Comparison of ENCODE assay signal across 27 cellular contexts in genomic region chr5:141778683-141779082, GRCh38.
A peak's percentile ranks its signal among the peaks of the same experiment; 100 is the strongest.
DNase-seq lines count a peak whose midpoint lies in the region; ATAC-seq, FAIRE-seq and TF ChIP-seq lines count a peak whose summit lies in the region.
"Had no signal": no experiment of that assay in that cellular context is flagged by ENCODE, and none has a peak within 500 bp of the region (broad histone marks: within the 10 kb centered on the region; RNA-seq: fewer than 3 reads in every experiment).

No MANE protein-coding gene starts in this region.

- no peaks in the 10 kb centered on the region for H3K4me1 ChIP-seq in GM12878 (ENCODE audit: control insufficient read depth, insufficient read depth, low read length)
- H3K4me1 ChIP-seq: foreskin keratinocyte, prostate gland had no signal

- no peak overlapping the region for H2AFZ ChIP-seq in GM12878 (ENCODE audit: control insufficient read depth, low read depth, low read length)

- H3K9ac ChIP-seq in GM12878 (ENCODE audit: control insufficient read depth, insufficient read depth, low read length): no peak overlapping the region

- DNase-seq in AG10803 (ENCODE audit: low read depth) (peak; percentile 9), GM03348 (ENCODE audit: low spot score) (peak; percentile 22), GM12878 (ENCODE audit: low read depth, low spot score) (no peak), omental fat pad (ENCODE audit: low spot score) (no peak)
- DNase-seq: activated CD4-positive, alpha-beta memory T cell treated with anti-CD3 and anti-CD28 coated beads for 36 hours; activated CD4-positive, alpha-beta T cell treated with anti-CD3 and anti-CD28 coated beads for 1 hour; activated CD8-positive, alpha-beta memory T cell treated with anti-CD3 and anti-CD28 coated beads, Interleukin-2, amount 50 U/mL, for 48 hours; CD4-positive, CD25-positive, alpha-beta regulatory T cell; cortex of kidney; NCI-H1092; NCI-H1694 treated with DMSO at 0.1 percent for 48 hours; NCI-H526; NK-92 treated with Interleukin-12 subunit alpha and Interleukin-12 subunit beta, amount 100 ng/mL, for 24 hours; PC-3; stimulated activated CD8-positive, alpha-beta memory T cell treated with anti-CD3 and anti-CD28 coated beads, Interleukin-4, amount 100 ng/mL, for 48 hours; T-helper 17 cell had no signal

- no peaks in the 10 kb centered on the region for H3K9me3 ChIP-seq in GM12878 (replicated peaks; ENCODE audit: control insufficient read depth, insufficient read depth, low read length)
- H3K9me3 ChIP-seq: heart left ventricle, neutrophil, prostate gland, tibial nerve had no signal

- no peak for TF ChIP-seq POLR2A in GM12878 (IDR thresholded peaks at IDR 0.05; ENCODE audit: low read depth, low read length)

- no peaks in the 10 kb centered on the region for H3K36me3 ChIP-seq in GM12878 (ENCODE audit: control insufficient read depth in 2 of 2, insufficient read depth in 2 of 2, low read length in 1 of 2)
- H3K36me3 ChIP-seq: heart left ventricle, neutrophil, prostate gland, tibial nerve had no signal

- H3K27ac ChIP-seq in GM12878 (ENCODE audit: control insufficient read depth, insufficient read depth): no peak overlapping the region
- H3K27ac ChIP-seq: foreskin keratinocyte, neutrophil, prostate gland, SK-N-MC, tibial nerve had no signal

- no TSS peak for BruUV-seq in GM12878 (replicated peaks; lab: Mats Ljungman, UMichigan)

- intact Hi-C loops in GM12878 (cut with micrococcal nuclease; ENCODE audit: unreplicated experiment): no loop called here

- SMC1A ChIA-PET in GM12878 (lab: Charles Lee; ENCODE audit: uncharacterized antibody, unreplicated experiment): no interaction called here

- no peak overlapping the region for H3K4me2 ChIP-seq in GM12878 (ENCODE audit: control insufficient read depth, insufficient read depth)

- H3K4me3 ChIP-seq in AG10803 (ENCODE audit: low read length) (no peak overlapping the region), GM12878 (no peak overlapping the region)
- H3K4me3 ChIP-seq: heart left ventricle, prostate gland, SK-N-MC, tibial nerve had no signal

- H3K27me3 ChIP-seq in GM12878 (replicated peaks in 1 of 2; ENCODE audit: control insufficient read depth in 2 of 2, insufficient read depth in 2 of 2, low read length in 1 of 2): peaks cover 0 to 2% of the 10 kb centered on the region in 2 experiments; a peak in 2 of 4 replicates
- H3K27me3 ChIP-seq: tibial nerve had no signal

- RAD21 ChIA-PET in GM12878 (lab: Charles Lee; ENCODE audit: unreplicated experiment): no interaction called here

- CTCF ChIA-PET in GM12878 (lab: Yijun Ruan, JAX): no interaction called here

- in situ Hi-C loops in GM12878 (cut with MboI): no loop called here

- WGBS in GM12878 (ENCODE audit: insufficient coverage, insufficient replicate concordance, low lambda C conversion rate, missing lambda C conversion rate): 35% methylated on average over 4 of the region's 4 CpGs

- POLR2A ChIA-PET in GM12878 (lab: Charles Lee): no interaction called here

- no peaks in the 10 kb centered on the region for H4K20me1 ChIP-seq in GM12878 (ENCODE audit: control insufficient read depth, insufficient read depth)

- TF ChIP-seq CTCF in AG10803 (conservative IDR thresholded peaks at IDR 0.05; ENCODE audit: low read length) (no peak), GM12878 (IDR thresholded peaks at IDR 0.05 in 2 of 3, conservative IDR thresholded peaks at IDR 0.05 in 1 of 3; ENCODE audit: control insufficient read depth in 2 of 3, extremely low read depth in 1 of 3, insufficient read depth in 1 of 3, low read depth in 3 of 3, low read length in 3 of 3) (no peak), omental fat pad (IDR thresholded peaks at IDR 0.05) (no peak)

- no peak for TF ChIP-seq RAD21 in GM12878 (IDR thresholded peaks at IDR 0.05; ENCODE audit: insufficient read depth, low read depth, low read length)

- H3K79me2 ChIP-seq in GM12878 (ENCODE audit: control insufficient read depth, insufficient read depth, low read length): no peaks in the 10 kb centered on the region

- peak; percentile 23 for FAIRE-seq in GM12878 (lab: Jason Lieb, UNC)
- FAIRE-seq: keratinocyte had no signal

- no peak for TF ChIP-seq EP300 in GM12878 (IDR thresholded peaks at IDR 0.05; ENCODE audit: borderline replicate concordance in 1 of 2, control insufficient read depth in 1 of 2, low read depth in 2 of 2, low read length in 2 of 2)

- no peak for ATAC-seq in GM12878
- ATAC-seq in omental fat pad (ENCODE audit: low FRiP score): peak; percentile 46
- no peak for ATAC-seq in HG03196 (IDR thresholded peaks at IDR 0.05; ENCODE audit: unreplicated experiment)
- no peak for ATAC-seq in GM19328 (IDR thresholded peaks at IDR 0.05; ENCODE audit: unreplicated experiment)
- ATAC-seq in SK-N-SH treated with all-trans-retinoic acid at 6 μM for 48 hours: no peak; the same call in 2 of the 3 replicates
- ATAC-seq: esophagus mucosa, PC-3, T-helper 17 cell had no signal

TF ChIP-seq in GM12878, 131 proteins besides CTCF, POLR2A, EP300 and RAD21 (continues in another document):
- TF ChIP-seq SREBF1 (IDR thresholded peaks at IDR 0.05; ENCODE audit: low read length) (no peak), ZNF274 (IDR thresholded peaks at IDR 0.05; ENCODE audit: insufficient read depth, insufficient read length) (no peak), RELA (IDR thresholded peaks at IDR 0.05; ENCODE audit: borderline replicate concordance, partially characterized antibody) (no peak), SUPT20H (IDR thresholded peaks at IDR 0.05; ENCODE audit: borderline replicate concordance, control insufficient read depth, low read depth, low read length) (no peak), E2F8 (IDR thresholded peaks at IDR 0.05; ENCODE audit: low read depth, partially characterized antibody) (no peak), CBX5 (IDR thresholded peaks at IDR 0.05; ENCODE audit: low read depth) (no peak), PML (IDR thresholded peaks at IDR 0.05; ENCODE audit: low read length) (no peak), FOS (IDR thresholded peaks at IDR 0.05; ENCODE audit: borderline replicate concordance, extremely low read depth, insufficient read length) (no peak), NR2C1 (IDR thresholded peaks at IDR 0.05) (no peak)

TF ChIP-seq in SK-N-SH treated with all-trans-retinoic acid at 6 μM for 48 hours, 23 proteins besides CTCF, POLR2A, EP300 and RAD21:
- no peak for TF ChIP-seq BACH2 (CRISPR knock-in tag; IDR thresholded peaks at IDR 0.05; ENCODE audit: borderline replicate concordance)
- TF ChIP-seq OSR1 (CRISPR knock-in tag; IDR thresholded peaks at IDR 0.05): no peak
- TF ChIP-seq ZNF70 (CRISPR knock-in tag; IDR thresholded peaks at IDR 0.05): no peak
- no peak for TF ChIP-seq ESRRG (CRISPR knock-in tag; IDR thresholded peaks at IDR 0.05)
- TF ChIP-seq, protein P1, sequence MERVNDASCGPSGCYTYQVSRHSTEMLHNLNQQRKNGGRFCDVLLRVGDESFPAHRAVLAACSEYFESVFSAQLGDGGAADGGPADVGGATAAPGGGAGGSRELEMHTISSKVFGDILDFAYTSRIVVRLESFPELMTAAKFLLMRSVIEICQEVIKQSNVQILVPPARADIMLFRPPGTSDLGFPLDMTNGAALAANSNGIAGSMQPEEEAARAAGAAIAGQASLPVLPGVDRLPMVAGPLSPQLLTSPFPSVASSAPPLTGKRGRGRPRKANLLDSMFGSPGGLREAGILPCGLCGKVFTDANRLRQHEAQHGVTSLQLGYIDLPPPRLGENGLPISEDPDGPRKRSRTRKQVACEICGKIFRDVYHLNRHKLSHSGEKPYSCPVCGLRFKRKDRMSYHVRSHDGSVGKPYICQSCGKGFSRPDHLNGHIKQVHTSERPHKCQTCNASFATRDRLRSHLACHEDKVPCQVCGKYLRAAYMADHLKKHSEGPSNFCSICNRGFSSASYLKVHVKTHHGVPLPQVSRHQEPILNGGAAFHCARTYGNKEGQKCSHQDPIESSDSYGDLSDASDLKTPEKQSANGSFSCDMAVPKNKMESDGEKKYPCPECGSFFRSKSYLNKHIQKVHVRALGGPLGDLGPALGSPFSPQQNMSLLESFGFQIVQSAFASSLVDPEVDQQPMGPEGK (CRISPR knock-in tag; IDR thresholded peaks at IDR 0.05; ENCODE audit: borderline replicate concordance): no peak
- TF ChIP-seq, protein P2, sequence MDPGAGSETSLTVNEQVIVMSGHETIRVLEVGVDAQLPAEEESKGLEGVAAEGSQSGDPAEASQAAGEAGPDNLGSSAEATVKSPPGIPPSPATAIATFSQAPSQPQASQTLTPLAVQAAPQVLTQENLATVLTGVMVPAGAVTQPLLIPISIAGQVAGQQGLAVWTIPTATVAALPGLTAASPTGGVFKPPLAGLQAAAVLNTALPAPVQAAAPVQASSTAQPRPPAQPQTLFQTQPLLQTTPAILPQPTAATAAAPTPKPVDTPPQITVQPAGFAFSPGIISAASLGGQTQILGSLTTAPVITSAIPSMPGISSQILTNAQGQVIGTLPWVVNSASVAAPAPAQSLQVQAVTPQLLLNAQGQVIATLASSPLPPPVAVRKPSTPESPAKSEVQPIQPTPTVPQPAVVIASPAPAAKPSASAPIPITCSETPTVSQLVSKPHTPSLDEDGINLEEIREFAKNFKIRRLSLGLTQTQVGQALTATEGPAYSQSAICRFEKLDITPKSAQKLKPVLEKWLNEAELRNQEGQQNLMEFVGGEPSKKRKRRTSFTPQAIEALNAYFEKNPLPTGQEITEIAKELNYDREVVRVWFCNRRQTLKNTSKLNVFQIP (CRISPR knock-in tag; IDR thresholded peaks at IDR 0.05; ENCODE audit: borderline replicate concordance, low read depth): no peak
- no peak for TF ChIP-seq PPARA (CRISPR knock-in tag; IDR thresholded peaks at IDR 0.05; ENCODE audit: borderline replicate concordance)
- no peak for TF ChIP-seq RARB (CRISPR knock-in tag; IDR thresholded peaks at IDR 0.05)
- TF ChIP-seq TCF4 (CRISPR knock-in tag; IDR thresholded peaks at IDR 0.05; ENCODE audit: borderline replicate concordance): no peak
- no peak for TF ChIP-seq ZFP30 (CRISPR knock-in tag; IDR thresholded peaks at IDR 0.05)

Comparison
In these comparisons a context has a peak if more than half of its experiments do, and no peak if none do; other contexts are left out.
1. DNase-seq: peak in AG10803 (single experiment) and GM03348 (single experiment); none in GM12878 (single experiment) and omental fat pad (single experiment).